Comparison of ENCODE assay signal across 8 cellular contexts in genomic region chr16:3690470-3690918, GRCh38. TPM values are rescaled to one million over a fixed set of nuclear protein-coding genes. Genes with fewer than 3 reads are reported as not detected.
DNase-seq lines count a peak whose midpoint lies in the region; ATAC-seq, FAIRE-seq and TF ChIP-seq lines count a peak whose summit lies in the region.

No MANE protein-coding gene starts in this region.

- H3K4ac ChIP-seq in H1 (replicated peaks; ENCODE audit: insufficient read length, low read depth, low read length): no peak overlapping the region

- H3K27ac ChIP-seq in HL-60 (replicated peaks) (no peak overlapping the region), H1 (ENCODE audit: low read depth, low read length) (no peak overlapping the region)

- TF ChIP-seq EP300 in H1 (IDR thresholded peaks at IDR 0.05; ENCODE audit: borderline replicate concordance in 1 of 2, low read depth in 2 of 2, low read length in 2 of 2): no peak

- peaks cover 0 to 18% of the 10 kb centered on the region in 2 experiments; a peak in 3 of 4 replicates for H3K79me2 ChIP-seq in H1 (ENCODE audit: control insufficient read depth in 1 of 2, insufficient read depth in 2 of 2, low read length in 2 of 2)

- peaks cover 9 to 11% of the 10 kb centered on the region in 2 experiments for H4K20me1 ChIP-seq in H1 (replicated peaks in 1 of 2; ENCODE audit: control insufficient read depth in 1 of 2, insufficient read depth in 2 of 2, low read length in 2 of 2)

- FAIRE-seq in H1 (lab: Jason Lieb, UNC): no peak

- H4K91ac ChIP-seq in H1 (replicated peaks; ENCODE audit: insufficient read length, low read length): no peak overlapping the region

- no peak overlapping the region for H2AK5ac ChIP-seq in H1 (ENCODE audit: low read depth, low read length)

- POLR2A ChIA-PET in H1 (lab: Charles Lee; ENCODE audit: partially characterized antibody): interaction anchor here (1.2 to 2.0 kb wide), 2 partner anchors 14 to 27 kb away, joined by 3 to 5 read pairs; partner anchors contain the start of gene TRAP1

- no peak overlapping the region for H3K23ac ChIP-seq in H1 (ENCODE audit: insufficient read length)

- 71% methylated on average over 18 of the region's 18 CpGs; no CpG with 5 or more reads in 1 of the 2 experiments for WGBS in H1 (ENCODE audit: extremely low coverage in 1 of 2, insufficient coverage in 1 of 2, insufficient read length in 1 of 2, insufficient replicate concordance in 2 of 2, low coverage in 1 of 2, low lambda C conversion rate in 2 of 2, missing lambda C conversion rate in 1 of 2), 2 experiments

- no peak overlapping the region for H2BK15ac ChIP-seq in H1 (ENCODE audit: low read length)

- H3K4me3 ChIP-seq in GM12875 (ENCODE audit: low read depth, low read length) (no peak overlapping the region), HL-60 (replicated peaks; ENCODE audit: insufficient read depth, low read length) (no peak overlapping the region), H1 (ENCODE audit: extremely low read depth in 1 of 4, insufficient read depth in 2 of 4, low read depth in 3 of 4, low read length in 4 of 4) (no peak overlapping the region)

- H2BK5ac ChIP-seq in H1 (ENCODE audit: low read depth, low read length): peak overlapping the region; percentile 60; the same call in 1 of the 2 replicates

- DNase-seq in HL-60 (ENCODE audit: low read depth in 1 of 2, low spot score in 1 of 2): peak; percentile 30 to 79
- peak; percentile 62 for DNase-seq in NOMO-1 treated with DMSO at 0.1 percent for 48 hours (lab: John Stamatoyannopoulos, UW; ENCODE audit: unreplicated experiment)
- DNase-seq in activated CD8-positive, alpha-beta memory T cell treated with anti-CD3 and anti-CD28 coated beads, Interleukin-2, amount 50 U/mL, for 1 hour (ENCODE audit: extremely low read depth): peak; percentile 43
- DNase-seq in H1 (ENCODE audit: low read depth in 1 of 2, low spot score in 2 of 2): peak; percentile 78 to 95
- DNase-seq in mesenteric fat pad (ENCODE audit: low spot score): peak; percentile 95
- DNase-seq in stimulated activated CD8-positive, alpha-beta memory T cell treated with anti-CD3 and anti-CD28 coated beads, Interleukin-12 subunit alpha, Interleukin-12 subunit beta, amount 100 ng/mL, for 24 hours (ENCODE audit: extremely low read depth): peak; percentile 60

- no peaks in the 10 kb centered on the region for H3K9me3 ChIP-seq in H1 (ENCODE audit: insufficient read depth in 2 of 2, low read depth in 1 of 2, low read length in 1 of 2)

- no peak overlapping the region for H3K56ac ChIP-seq in H1 (replicated peaks; ENCODE audit: insufficient read length, low read depth, low read length)

- H4K5ac ChIP-seq in H1 (ENCODE audit: insufficient read length, low read depth, low read length): no peak overlapping the region

- no peaks in the 10 kb centered on the region for H3K23me2 ChIP-seq in H1 (ENCODE audit: low read depth, low read length)

- peak; percentile 82 to 83 for TF ChIP-seq RAD21 in H1 (IDR thresholded peaks at IDR 0.05 in 1 of 2, conservative IDR thresholded peaks at IDR 0.05 in 1 of 2; ENCODE audit: low read depth in 2 of 2, low read length in 2 of 2)

- H3K4me1 ChIP-seq in H1 (replicated peaks in 1 of 4; ENCODE audit: control insufficient read depth in 3 of 4, insufficient read depth in 4 of 4, low read length in 3 of 4): no peaks in the 10 kb centered on the region

- no peak overlapping the region for H2BK20ac ChIP-seq in H1 (ENCODE audit: low read length)

- H3K18ac ChIP-seq in H1 (ENCODE audit: extremely low read depth, low read length): no peak overlapping the region

- H3K9ac ChIP-seq in H1 (replicated peaks in 1 of 4; ENCODE audit: extremely low read depth in 1 of 4, low read depth in 3 of 4, low read length in 3 of 4): no peak overlapping the region

- peaks cover 18 to 39% (median 28%) of the 10 kb centered on the region in 4 experiments for H3K36me3 ChIP-seq in H1 (ENCODE audit: control insufficient read depth in 2 of 4, insufficient read depth in 4 of 4, low read length in 3 of 4)

- no peaks in the 10 kb centered on the region for H3K27me3 ChIP-seq in HL-60 (ENCODE audit: insufficient read depth, poor library complexity, severe bottlenecking)
- no peaks in the 10 kb centered on the region for H3K27me3 ChIP-seq in H1 (replicated peaks in 1 of 4; ENCODE audit: control insufficient read depth in 3 of 4, extremely low read depth in 1 of 4, insufficient read depth in 3 of 4, low read length in 3 of 4)

- no peak overlapping the region for H2AFZ ChIP-seq in H1 (ENCODE audit: low read length)

- CTCF ChIA-PET in H1 (lab: Charles Lee; ENCODE audit: partially characterized antibody): interaction anchor here (0.8 to 3.1 kb wide), 20 partner anchors 8 to 143 kb away, joined by 3 to 28 read pairs (median 4); no protein-coding TSS in a partner anchor

- no peak overlapping the region for H2BK12ac ChIP-seq in H1 (ENCODE audit: low read depth, low read length)

- no peak overlapping the region for H4K8ac ChIP-seq in H1 (ENCODE audit: extremely low read depth, insufficient read depth, low read length)

- no peak overlapping the region for H2BK120ac ChIP-seq in H1 (replicated peaks; ENCODE audit: low read depth, low read length)

- no peak for TF ChIP-seq POLR2A in H1 (IDR thresholded peaks at IDR 0.05; ENCODE audit: control extremely low read depth in 1 of 2, low read depth in 2 of 2, low read length in 2 of 2)

- ATAC-seq in HG03097 (IDR thresholded peaks at IDR 0.05; ENCODE audit: low FRiP score, unreplicated experiment): no peak

- H3K14ac ChIP-seq in H1 (ENCODE audit: insufficient read length): no peak overlapping the region

- H3K79me1 ChIP-seq in H1 (ENCODE audit: low read depth, low read length): peaks cover 2% of the 10 kb centered on the region; the same call in 1 of the 2 replicates

- H3K4me2 ChIP-seq in H1 (ENCODE audit: insufficient read depth in 1 of 2, low read depth in 2 of 2, low read length in 2 of 2): no peak overlapping the region

- TF ChIP-seq CTCF in GM12875 (IDR thresholded peaks at IDR 0.05; ENCODE audit: borderline replicate concordance, insufficient read depth, low read depth, low read length) (peak; percentile 90), HL-60 (IDR thresholded peaks at IDR 0.05; ENCODE audit: insufficient read depth, low read length) (peak; percentile 95), H1 (IDR thresholded peaks at IDR 0.05; ENCODE audit: control extremely low read depth in 1 of 3, insufficient read depth in 1 of 3, low read depth in 1 of 3, low read length in 3 of 3) (peak; percentile 83 to 97 (median 89))

TF ChIP-seq in H1, 55 proteins besides CTCF, POLR2A, EP300 and RAD21 (continues in another document):
- TF ChIP-seq JUND (IDR thresholded peaks at IDR 0.05; ENCODE audit: low read length) (0 out of 2 replicates have a peak, but pooled peaks have one; percentile 38), EZH2 (IDR thresholded peaks at IDR 0.05; ENCODE audit: low read depth, low read length, severe bottlenecking) (no peak), YY1 (IDR thresholded peaks at IDR 0.05; ENCODE audit: low read depth, low read length) (peak; percentile 69; the same call in 1 of the 2 replicates), ATF2 (IDR thresholded peaks at IDR 0.05; ENCODE audit: low read length) (0 out of 2 replicates have a peak, but pooled peaks have one; percentile 45), TBP (IDR thresholded peaks at IDR 0.05; ENCODE audit: low read depth, low read length) (no peak), MAX (IDR thresholded peaks at IDR 0.05) (peak; percentile 51; the same call in 1 of the 2 replicates), GABPA (IDR thresholded peaks at IDR 0.05; ENCODE audit: borderline replicate concordance, insufficient read depth, low read length) (peak; percentile 28; the same call in 1 of the 2 replicates), E2F6 (IDR thresholded peaks at IDR 0.05) (peak; percentile 57; the same call in 1 of the 2 replicates)

RNA-seq across cellular contexts. Expression of gene TRAP1, which starts 26.8 kb away (rescaled TPM):
- total RNA-seq in H1 (2021; fragmentation: NEBNext Ultra II Directional; extraction: Animal tissue kit (Norgen Biotek cat#: 25700)): 215 and 222 TPM in 2 replicates
- 283 and 353 TPM in 2 replicates for polyA plus RNA-seq in H1 (2011; rRNA removed)
- 294 TPM for polyA plus RNA-seq in H1 (2011; cell fraction: cytosol; rRNA removed)
- polyA plus RNA-seq in H1 (2011; cell fraction: nucleus; rRNA removed): 691 TPM
- 238 to 338 TPM (median 307 TPM) in 4 replicates for polyA plus RNA-seq in H1 (2012, experiment 1 of 2)
- 231 TPM for polyA plus RNA-seq in H1 (2012, experiment 2 of 2)
- polyA plus RNA-seq in H1 (2013, experiment 1 of 2): 287 TPM
- polyA plus RNA-seq in H1 (2013, experiment 2 of 2): 257 TPM
- 361 and 364 TPM in 2 replicates for polyA minus RNA-seq in H1 (2011; rRNA and poly(A)+ RNA removed)
- 128 TPM for polyA minus RNA-seq in H1 (2011; cell fraction: cytosol; rRNA and poly(A)+ RNA removed)
- polyA minus RNA-seq in H1 (2011; cell fraction: nucleus; rRNA and poly(A)+ RNA removed): 138 TPM
- total RNA-seq in mesenteric fat pad: 85.9 TPM

RNA-seq across cellular contexts. Expression of gene DNASE1, which starts 36.0 kb away (rescaled TPM):
- 11.5 and 12.3 TPM in 2 replicates for total RNA-seq in H1 (2021; fragmentation: NEBNext Ultra II Directional; extraction: Animal tissue kit (Norgen Biotek cat#: 25700))
- polyA plus RNA-seq in H1 (2011; rRNA removed): 16.7 and 27.7 TPM in 2 replicates
- 19.0 TPM for polyA plus RNA-seq in H1 (2011; cell fraction: cytosol; rRNA removed)
- polyA plus RNA-seq in H1 (2011; cell fraction: nucleus; rRNA removed): 50.5 TPM
- 9.8 to 17.2 TPM (median 14.9 TPM) in 4 replicates for polyA plus RNA-seq in H1 (2012, experiment 1 of 2)
- polyA plus RNA-seq in H1 (2012, experiment 2 of 2): 5.1 TPM
- polyA plus RNA-seq in H1 (2013, experiment 1 of 2): 6.9 TPM
- 7.2 TPM for polyA plus RNA-seq in H1 (2013, experiment 2 of 2)
- 30.4 and 45.3 TPM in 2 replicates for polyA minus RNA-seq in H1 (2011; rRNA and poly(A)+ RNA removed)
- 14.3 TPM for polyA minus RNA-seq in H1 (2011; cell fraction: cytosol; rRNA and poly(A)+ RNA removed)
- 34.8 TPM for polyA minus RNA-seq in H1 (2011; cell fraction: nucleus; rRNA and poly(A)+ RNA removed)
- total RNA-seq in mesenteric fat pad: 4.3 TPM

Comparison
In these comparisons a context has a peak if more than half of its experiments do, and no peak if none do; other contexts are left out.
1. DNase-seq: peak in every context shown above with its lines; median percentile 95 in mesenteric fat pad; 86 in H1; 62 in NOMO-1 treated with DMSO at 0.1 percent for 48 hours; 60 in stimulated activated CD8-positive, alpha-beta memory T cell treated with anti-CD3 and anti-CD28 coated beads, Interleukin-12 subunit alpha, Interleukin-12 subunit beta, amount 100 ng/mL, for 24 hours; 54 in HL-60; 43 in activated CD8-positive, alpha-beta memory T cell treated with anti-CD3 and anti-CD28 coated beads, Interleukin-2, amount 50 U/mL, for 1 hour.